Comparison of ENCODE assay signal across 20 cellular contexts in genomic region chr1:205687242-205687641, GRCh38.
"Had no signal": no experiment of that assay in that cellular context is flagged by ENCODE, and none has a peak within 500 bp of the region (broad histone marks: within the 10 kb centered on the region; RNA-seq: fewer than 3 reads in every experiment).

No MANE protein-coding gene starts in this region.

- H3K27ac Mint-ChIP-seq: activated CD4-positive, alpha-beta memory T cell treated with anti-CD3 and anti-CD28 coated beads for 36 hours; activated naive CD8-positive, alpha-beta T cell treated with anti-CD3 and anti-CD28 coated beads, Interleukin-2, amount 50 U/mL, for 24 hours; memory B cell; T-helper 1 cell treated with Interleukin-12 subunit alpha and Interleukin-12 subunit beta and Interleukin-4 antibody, amounts not matched to agents 30 μg/mL and 1 μg/mL, for 36 hours had no signal

- H3K36me3 ChIP-seq: brain microvascular endothelial cell, heart left ventricle, prostate gland, thoracic aorta, upper lobe of left lung had no signal

- H3K4me1 Mint-ChIP-seq: activated naive CD8-positive, alpha-beta T cell treated with anti-CD3 and anti-CD28 coated beads, Interleukin-2, amount 50 U/mL, for 24 hours; central memory CD8-positive, alpha-beta T cell had no signal

- H3K9me3 ChIP-seq: heart left ventricle, prostate gland, thoracic aorta, upper lobe of left lung had no signal

- ATAC-seq: activated naive CD8-positive, alpha-beta T cell treated with anti-CD3 and anti-CD28 coated beads, Interleukin-2, amount 50 U/mL, for 24 hours; activated T-cell treated with anti-CD3 and anti-CD28 coated beads, Interleukin-2, amount 50 U/mL, for 72 hours; heart left ventricle; left cardiac atrium had no signal

- H3K4me1 ChIP-seq: heart left ventricle, prostate gland, upper lobe of left lung had no signal

- H3K4me3 ChIP-seq: heart left ventricle, prostate gland, thoracic aorta, upper lobe of left lung had no signal

- DNase-seq: activated CD4-positive, alpha-beta memory T cell treated with anti-CD3 and anti-CD28 coated beads for 36 hours; activated CD4-positive, alpha-beta T cell treated with anti-CD3 and anti-CD28 coated beads for 4 hours; activated CD4-positive, CD25-positive, alpha-beta regulatory T cell; activated effector memory CD4-positive, alpha-beta T cell treated with Interleukin-2 at 50 U/mL for 16 hours; activated naive CD4-positive, alpha-beta T cell treated with anti-CD3 and anti-CD28 coated beads, Interleukin-2, amount 50 U/mL, for 16 hours; activated naive CD8-positive, alpha-beta T cell treated with anti-CD3 and anti-CD28 coated beads, Interleukin-2, amount 50 U/mL, for 24 hours; activated T-cell treated with anti-CD3 and anti-CD28 coated beads, Interleukin-2, amount 50 U/mL, for 72 hours; brain microvascular endothelial cell; heart left ventricle; islet precursor cell; left cardiac atrium; stimulated activated CD4-positive, alpha-beta T cell treated with anti-CD3 and anti-CD28 coated beads, Interleukin-4, amount 100 ng/mL, for 24 hours; stimulated activated naive CD4-positive, alpha-beta T cell treated with Interleukin-2 at 50 U/mL for 16 hours; upper lobe of left lung had no signal

- H3K36me3 Mint-ChIP-seq: activated CD4-positive, alpha-beta memory T cell treated with anti-CD3 and anti-CD28 coated beads for 36 hours; memory B cell had no signal

- H3K4me3 Mint-ChIP-seq: activated CD4-positive, alpha-beta memory T cell treated with anti-CD3 and anti-CD28 coated beads for 36 hours; activated naive CD8-positive, alpha-beta T cell treated with anti-CD3 and anti-CD28 coated beads, Interleukin-2, amount 50 U/mL, for 24 hours; activated T-cell treated with anti-CD3 and anti-CD28 coated beads, Interleukin-2, amount 50 U/mL, for 72 hours; central memory CD8-positive, alpha-beta T cell; memory B cell; T-helper 1 cell treated with Interleukin-12 subunit alpha and Interleukin-12 subunit beta and Interleukin-4 antibody, amounts not matched to agents 30 μg/mL and 1 μg/mL, for 36 hours had no signal

- FAIRE-seq: endometrium had no signal

- H3K27ac ChIP-seq: brain microvascular endothelial cell, heart left ventricle, prostate gland, thoracic aorta, upper lobe of left lung had no signal

- H3K27me3 ChIP-seq: brain microvascular endothelial cell, heart left ventricle, upper lobe of left lung had no signal

- H3K9me3 Mint-ChIP-seq: activated CD4-positive, alpha-beta memory T cell treated with anti-CD3 and anti-CD28 coated beads for 36 hours; activated naive CD8-positive, alpha-beta T cell treated with anti-CD3 and anti-CD28 coated beads, Interleukin-2, amount 50 U/mL, for 24 hours; activated T-cell treated with anti-CD3 and anti-CD28 coated beads, Interleukin-2, amount 50 U/mL, for 72 hours; central memory CD8-positive, alpha-beta T cell; memory B cell; T-helper 1 cell treated with Interleukin-12 subunit alpha and Interleukin-12 subunit beta and Interleukin-4 antibody, amounts not matched to agents 30 μg/mL and 1 μg/mL, for 36 hours had no signal
